In the genomic region with DNA sequence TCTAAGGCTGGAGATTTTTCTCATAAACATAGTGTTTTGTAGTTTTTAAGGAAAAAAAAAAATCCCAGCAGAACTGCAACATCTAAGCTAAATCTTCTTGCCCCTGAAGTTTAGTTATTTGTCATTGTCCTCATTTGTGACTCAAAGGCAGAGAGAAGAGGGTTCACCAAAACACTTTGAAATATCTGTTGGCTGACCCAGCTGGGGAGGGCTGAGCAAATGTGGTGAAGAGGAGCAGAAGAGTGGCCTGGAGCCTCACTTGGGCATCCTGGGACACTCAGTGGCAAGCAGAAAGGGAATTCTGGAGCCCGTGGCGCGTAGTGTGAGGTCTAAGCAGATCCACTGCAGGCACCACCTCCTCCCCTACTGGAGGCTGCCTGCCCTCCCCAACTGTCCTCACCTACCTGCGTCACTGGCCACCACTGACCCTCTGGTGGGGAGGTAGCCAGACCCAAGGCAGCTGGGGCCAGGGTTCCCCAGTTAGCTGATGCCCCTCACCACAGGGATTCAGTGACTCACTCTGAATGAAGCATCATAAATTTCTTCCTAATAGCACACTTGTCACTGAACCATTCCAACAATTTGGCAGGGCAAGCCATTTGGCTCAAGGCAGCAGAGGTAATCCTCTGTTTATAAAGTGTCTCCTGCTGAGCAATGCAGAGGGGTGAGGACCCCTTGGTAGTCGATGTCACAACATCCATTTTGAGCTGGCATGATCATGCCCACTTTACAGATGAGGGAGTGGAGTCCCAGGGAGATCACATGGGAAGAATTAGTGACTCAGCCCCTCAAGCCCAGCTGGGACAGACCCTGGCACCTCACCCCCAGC, we compare ENCODE assay signal across 14 cellular contexts.
DNase-seq lines count a peak whose midpoint lies in the region; ATAC-seq, FAIRE-seq and TF ChIP-seq lines count a peak whose summit lies in the region.
"Had no signal": no experiment of that assay in that cellular context is flagged by ENCODE, and none has a peak within 500 bp of the region (broad histone marks: within the 10 kb centered on the region; RNA-seq: fewer than 3 reads in every experiment).

No MANE protein-coding gene starts in this region.

- no peaks in the 10 kb centered on the region for H3K9me3 Mint-ChIP-seq in natural killer cell
- no peaks in the 10 kb centered on the region for H3K9me3 Mint-ChIP-seq in natural killer cell treated with Interleukin-12 subunit alpha and Interleukin-12 subunit beta and Interleukin-15 and Interleukin-18, amount 100 ng/mL, for 72 hours

- no peak for DNase-seq in natural killer cell
- DNase-seq in natural killer cell treated with Interleukin-12 subunit alpha and Interleukin-12 subunit beta and Interleukin-15 and Interleukin-18, amount 100 ng/mL, for 72 hours (ENCODE audit: low spot score): no peak
- DNase-seq in NCI-H2227 (lab: John Stamatoyannopoulos, UW; ENCODE audit: unreplicated experiment): peak; percentile 44
- peak; percentile 81 for DNase-seq in cerebellar cortex (ENCODE audit: low spot score)
- DNase-seq in NK-92 treated with Interleukin-12 subunit alpha and Interleukin-12 subunit beta, amount 100 ng/mL, for 24 hours (lab: John Stamatoyannopoulos, UW): no peak
- DNase-seq in activated CD4-positive, CD25-positive, alpha-beta regulatory T cell treated with anti-CD3 and anti-CD28 coated beads, Interleukin-2, amount 50 U/mL, for 72 hours: no peak
- DNase-seq in inferior parietal cortex (ENCODE audit: extremely low spot score): no peak
- DNase-seq in GM12891 (ENCODE audit: insufficient read length, low spot score): no peak
- DNase-seq: activated CD4-positive, alpha-beta T cell treated with anti-CD3 and anti-CD28 coated beads for 1 hour; CD4-positive, CD25-positive, alpha-beta regulatory T cell; MV-4-11; occipital lobe; RPMI8226; stimulated activated CD4-positive, alpha-beta T cell treated with anti-CD3 and anti-CD28 coated beads, Interleukin-4, amount 100 ng/mL, for 4 hours had no signal

- no peak for TF ChIP-seq POLR2A in GM12891 (IDR thresholded peaks at IDR 0.05; ENCODE audit: low read depth, low read length)

- no peak for TF ChIP-seq CTCF in natural killer cell (IDR thresholded peaks at IDR 0.05)

- peaks cover 8 to 9% of the 10 kb centered on the region in 2 donors for H3K4me1 Mint-ChIP-seq in natural killer cell
- peaks cover 4 to 6% of the 10 kb centered on the region in 2 donors for H3K4me1 Mint-ChIP-seq in natural killer cell treated with Interleukin-12 subunit alpha and Interleukin-12 subunit beta and Interleukin-15 and Interleukin-18, amount 100 ng/mL, for 72 hours (ENCODE audit: low read depth in 2 of 2)

- H3K27ac Mint-ChIP-seq in natural killer cell: no peak overlapping the region
- no peak overlapping the region for H3K27ac Mint-ChIP-seq in natural killer cell treated with Interleukin-12 subunit alpha and Interleukin-12 subunit beta and Interleukin-15 and Interleukin-18, amount 100 ng/mL, for 72 hours

- FAIRE-seq in GM12891 (lab: Jason Lieb, UNC): no peak

- H3K27me3 Mint-ChIP-seq in natural killer cell (ENCODE audit: low read depth in 2 of 2): peaks cover 48 to 55% of the 10 kb centered on the region in 2 donors
- H3K27me3 Mint-ChIP-seq in natural killer cell treated with Interleukin-12 subunit alpha and Interleukin-12 subunit beta and Interleukin-15 and Interleukin-18, amount 100 ng/mL, for 72 hours: peaks cover 34 to 39% of the 10 kb centered on the region in 2 donors

- no peaks in the 10 kb centered on the region for H3K36me3 Mint-ChIP-seq in natural killer cell
- H3K36me3 Mint-ChIP-seq in natural killer cell treated with Interleukin-12 subunit alpha and Interleukin-12 subunit beta and Interleukin-15 and Interleukin-18, amount 100 ng/mL, for 72 hours: no peaks in the 10 kb centered on the region

- ATAC-seq in natural killer cell: no peak
- no peak for ATAC-seq in natural killer cell treated with Interleukin-12 subunit alpha and Interleukin-12 subunit beta and Interleukin-15 and Interleukin-18, amount 100 ng/mL, for 72 hours

- intact Hi-C loops in natural killer cell (cut with micrococcal nuclease): no loop called here

- H3K4me3 Mint-ChIP-seq in natural killer cell: peak overlapping the region; percentile 6
- no peak overlapping the region for H3K4me3 Mint-ChIP-seq in natural killer cell treated with Interleukin-12 subunit alpha and Interleukin-12 subunit beta and Interleukin-15 and Interleukin-18, amount 100 ng/mL, for 72 hours
- H3K4me3 Mint-ChIP-seq: CD4-positive, CD25-positive, alpha-beta regulatory T cell had no signal

TF ChIP-seq in GM12891, 5 proteins besides CTCF, POLR2A, EP300 and RAD21:
- TF ChIP-seq SPI1 (IDR thresholded peaks at IDR 0.05; ENCODE audit: low read depth, low read length) (no peak), POLR2AphosphoS5 (IDR thresholded peaks at IDR 0.05; ENCODE audit: low read depth, low read length) (no peak), TAF1 (IDR thresholded peaks at IDR 0.05; ENCODE audit: low read depth, low read length) (no peak), PAX5 (IDR thresholded peaks at IDR 0.05; ENCODE audit: insufficient read depth, low read length, severe bottlenecking) (no peak), POU2F2 (IDR thresholded peaks at IDR 0.05; ENCODE audit: low read depth, low read length) (no peak)
TF ChIP-seq in GM12891: peak in this region for 0.

Comparison
In these comparisons a context has a peak if more than half of its experiments do, and no peak if none do; other contexts are left out.
1. DNase-seq: peak in NCI-H2227 (single experiment) and cerebellar cortex (single experiment); none in natural killer cell (single experiment), natural killer cell treated with Interleukin-12 subunit alpha and Interleukin-12 subunit beta and Interleukin-15 and Interleukin-18, amount 100 ng/mL, for 72 hours (single experiment), NK-92 treated with Interleukin-12 subunit alpha and Interleukin-12 subunit beta, amount 100 ng/mL, for 24 hours (single experiment), activated CD4-positive, CD25-positive, alpha-beta regulatory T cell treated with anti-CD3 and anti-CD28 coated beads, Interleukin-2, amount 50 U/mL, for 72 hours (single experiment), inferior parietal cortex (single experiment) and GM12891 (single experiment).